In the genomic region with DNA sequence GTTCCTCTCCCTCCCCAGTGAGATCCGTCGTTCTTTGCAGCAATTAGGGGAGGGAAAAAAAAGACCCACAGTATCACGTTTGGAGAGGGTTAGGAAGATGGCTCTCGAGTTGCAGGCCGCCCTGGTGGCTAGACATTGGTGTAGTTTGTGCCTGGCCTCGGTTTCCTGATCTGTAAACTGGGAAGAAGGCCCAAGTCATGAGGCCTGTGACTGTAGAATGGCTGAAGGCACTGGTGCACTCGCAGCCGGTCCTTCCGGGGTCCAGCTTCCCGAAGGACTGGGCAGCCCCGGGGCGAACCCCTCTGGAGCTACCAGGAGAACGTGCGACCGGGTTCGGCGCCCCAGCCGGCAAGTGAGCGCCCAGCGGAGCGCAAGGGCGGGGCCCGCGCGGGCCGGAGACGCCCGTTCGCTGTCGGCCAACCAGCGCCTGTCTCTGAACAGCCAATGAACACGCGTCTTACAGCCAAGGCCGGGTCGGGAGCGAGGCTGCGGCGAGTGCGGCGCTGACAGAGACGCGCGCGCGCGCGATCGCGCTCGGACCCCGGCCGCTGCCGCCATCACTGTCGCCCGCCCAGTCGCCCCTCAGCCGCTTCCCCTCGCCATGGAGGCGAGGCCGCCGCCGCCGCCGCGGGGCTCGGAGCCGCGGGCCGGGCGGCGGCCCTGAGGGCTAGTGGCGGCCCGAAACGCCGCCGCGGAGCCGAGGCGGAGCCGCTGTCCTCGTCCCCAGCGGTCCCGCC, we compare ENCODE assay signal across 1 cellular context.
TF ChIP-seq lines count a peak whose summit lies in the region.

A gene with protein sequence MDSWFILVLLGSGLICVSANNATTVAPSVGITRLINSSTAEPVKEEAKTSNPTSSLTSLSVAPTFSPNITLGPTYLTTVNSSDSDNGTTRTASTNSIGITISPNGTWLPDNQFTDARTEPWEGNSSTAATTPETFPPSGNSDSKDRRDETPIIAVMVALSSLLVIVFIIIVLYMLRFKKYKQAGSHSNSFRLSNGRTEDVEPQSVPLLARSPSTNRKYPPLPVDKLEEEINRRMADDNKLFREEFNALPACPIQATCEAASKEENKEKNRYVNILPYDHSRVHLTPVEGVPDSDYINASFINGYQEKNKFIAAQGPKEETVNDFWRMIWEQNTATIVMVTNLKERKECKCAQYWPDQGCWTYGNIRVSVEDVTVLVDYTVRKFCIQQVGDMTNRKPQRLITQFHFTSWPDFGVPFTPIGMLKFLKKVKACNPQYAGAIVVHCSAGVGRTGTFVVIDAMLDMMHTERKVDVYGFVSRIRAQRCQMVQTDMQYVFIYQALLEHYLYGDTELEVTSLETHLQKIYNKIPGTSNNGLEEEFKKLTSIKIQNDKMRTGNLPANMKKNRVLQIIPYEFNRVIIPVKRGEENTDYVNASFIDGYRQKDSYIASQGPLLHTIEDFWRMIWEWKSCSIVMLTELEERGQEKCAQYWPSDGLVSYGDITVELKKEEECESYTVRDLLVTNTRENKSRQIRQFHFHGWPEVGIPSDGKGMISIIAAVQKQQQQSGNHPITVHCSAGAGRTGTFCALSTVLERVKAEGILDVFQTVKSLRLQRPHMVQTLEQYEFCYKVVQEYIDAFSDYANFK (plus strand): TSS at position 472 of the 737 bp plus-strand sequence. CDS start 90,797 bp downstream, outside the sequence.

TF ChIP-seq in HEK293, 187 proteins besides CTCF, POLR2A, EP300 and RAD21 (continued from another document and continues in another):
- peak; percentile 16; the same call in 1 of the 2 replicates for TF ChIP-seq SP3 (tag by site-specific recombination; IDR thresholded peaks at IDR 0.05)
- TF ChIP-seq, protein P1, sequence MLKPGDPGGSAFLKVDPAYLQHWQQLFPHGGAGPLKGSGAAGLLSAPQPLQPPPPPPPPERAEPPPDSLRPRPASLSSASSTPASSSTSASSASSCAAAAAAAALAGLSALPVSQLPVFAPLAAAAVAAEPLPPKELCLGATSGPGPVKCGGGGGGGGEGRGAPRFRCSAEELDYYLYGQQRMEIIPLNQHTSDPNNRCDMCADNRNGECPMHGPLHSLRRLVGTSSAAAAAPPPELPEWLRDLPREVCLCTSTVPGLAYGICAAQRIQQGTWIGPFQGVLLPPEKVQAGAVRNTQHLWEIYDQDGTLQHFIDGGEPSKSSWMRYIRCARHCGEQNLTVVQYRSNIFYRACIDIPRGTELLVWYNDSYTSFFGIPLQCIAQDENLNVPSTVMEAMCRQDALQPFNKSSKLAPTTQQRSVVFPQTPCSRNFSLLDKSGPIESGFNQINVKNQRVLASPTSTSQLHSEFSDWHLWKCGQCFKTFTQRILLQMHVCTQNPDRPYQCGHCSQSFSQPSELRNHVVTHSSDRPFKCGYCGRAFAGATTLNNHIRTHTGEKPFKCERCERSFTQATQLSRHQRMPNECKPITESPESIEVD (tag by site-specific recombination; IDR thresholded peaks at IDR 0.05): no peak
- TF ChIP-seq ZNF548 (tag by site-specific recombination; IDR thresholded peaks at IDR 0.05): no peak
- no peak for TF ChIP-seq ZNF140 (tag by site-specific recombination; IDR thresholded peaks at IDR 0.05)
- no peak for TF ChIP-seq PRDM1 (tag by site-specific recombination; IDR thresholded peaks at IDR 0.05)
- no peak for TF ChIP-seq ZNF274 (IDR thresholded peaks at IDR 0.05; ENCODE audit: low read length)
- TF ChIP-seq ZNF274 (tag by site-specific recombination; IDR thresholded peaks at IDR 0.05; ENCODE audit: borderline replicate concordance): no peak
- TF ChIP-seq ZNF202 (tag by site-specific recombination; IDR thresholded peaks at IDR 0.05; ENCODE audit: borderline replicate concordance): no peak
- TF ChIP-seq ZNF560 (tag by site-specific recombination; IDR thresholded peaks at IDR 0.05; ENCODE audit: borderline replicate concordance): no peak
- TF ChIP-seq, protein P2, sequence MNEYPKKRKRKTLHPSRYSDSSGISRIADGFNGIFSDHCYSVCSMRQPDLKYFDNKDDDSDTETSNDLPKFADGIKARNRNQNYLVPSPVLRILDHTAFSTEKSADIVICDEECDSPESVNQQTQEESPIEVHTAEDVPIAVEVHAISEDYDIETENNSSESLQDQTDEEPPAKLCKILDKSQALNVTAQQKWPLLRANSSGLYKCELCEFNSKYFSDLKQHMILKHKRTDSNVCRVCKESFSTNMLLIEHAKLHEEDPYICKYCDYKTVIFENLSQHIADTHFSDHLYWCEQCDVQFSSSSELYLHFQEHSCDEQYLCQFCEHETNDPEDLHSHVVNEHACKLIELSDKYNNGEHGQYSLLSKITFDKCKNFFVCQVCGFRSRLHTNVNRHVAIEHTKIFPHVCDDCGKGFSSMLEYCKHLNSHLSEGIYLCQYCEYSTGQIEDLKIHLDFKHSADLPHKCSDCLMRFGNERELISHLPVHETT (tag by site-specific recombination; IDR thresholded peaks at IDR 0.05): no peak
- TF ChIP-seq ZBTB48 (tag by site-specific recombination; IDR thresholded peaks at IDR 0.05): no peak
- no peak for TF ChIP-seq ZNF623 (tag by site-specific recombination; IDR thresholded peaks at IDR 0.05)
- TF ChIP-seq ZNF707 (tag by site-specific recombination; IDR thresholded peaks at IDR 0.05): no peak
- TF ChIP-seq, protein P3, sequence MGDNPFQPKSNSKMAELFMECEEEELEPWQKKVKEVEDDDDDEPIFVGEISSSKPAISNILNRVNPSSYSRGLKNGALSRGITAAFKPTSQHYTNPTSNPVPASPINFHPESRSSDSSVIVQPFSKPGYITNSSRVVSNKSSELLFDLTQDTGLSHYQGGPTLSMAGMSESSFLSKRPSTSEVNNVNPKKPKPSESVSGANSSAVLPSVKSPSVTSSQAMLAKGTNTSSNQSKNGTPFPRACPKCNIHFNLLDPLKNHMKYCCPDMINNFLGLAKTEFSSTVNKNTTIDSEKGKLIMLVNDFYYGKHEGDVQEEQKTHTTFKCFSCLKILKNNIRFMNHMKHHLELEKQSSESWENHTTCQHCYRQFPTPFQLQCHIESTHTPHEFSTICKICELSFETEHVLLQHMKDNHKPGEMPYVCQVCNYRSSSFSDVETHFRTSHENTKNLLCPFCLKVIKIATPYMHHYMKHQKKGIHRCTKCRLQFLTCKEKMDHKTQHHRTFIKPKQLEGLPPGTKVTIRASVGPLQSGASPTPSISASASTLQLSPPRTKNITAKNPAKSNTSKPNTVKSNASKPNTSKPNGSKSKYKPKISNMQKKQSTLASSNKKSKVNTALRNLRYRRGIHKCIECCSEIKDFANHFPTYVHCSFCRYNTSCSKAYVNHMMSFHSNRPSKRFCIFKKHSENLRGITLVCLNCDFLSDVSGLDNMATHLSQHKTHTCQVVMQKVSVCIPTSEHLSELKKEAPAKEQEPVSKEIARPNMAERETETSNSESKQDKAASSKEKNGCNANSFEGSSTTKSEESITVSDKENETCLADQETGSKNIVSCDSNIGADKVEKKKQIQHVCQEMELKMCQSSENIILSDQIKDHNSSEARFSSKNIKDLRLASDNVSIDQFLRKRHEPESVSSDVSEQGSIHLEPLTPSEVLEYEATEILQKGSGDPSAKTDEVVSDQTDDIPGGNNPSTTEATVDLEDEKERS (tag by site-specific recombination; IDR thresholded peaks at IDR 0.05): no peak
- no peak for TF ChIP-seq ZNF174 (tag by site-specific recombination; IDR thresholded peaks at IDR 0.05)
- TF ChIP-seq, protein P4, sequence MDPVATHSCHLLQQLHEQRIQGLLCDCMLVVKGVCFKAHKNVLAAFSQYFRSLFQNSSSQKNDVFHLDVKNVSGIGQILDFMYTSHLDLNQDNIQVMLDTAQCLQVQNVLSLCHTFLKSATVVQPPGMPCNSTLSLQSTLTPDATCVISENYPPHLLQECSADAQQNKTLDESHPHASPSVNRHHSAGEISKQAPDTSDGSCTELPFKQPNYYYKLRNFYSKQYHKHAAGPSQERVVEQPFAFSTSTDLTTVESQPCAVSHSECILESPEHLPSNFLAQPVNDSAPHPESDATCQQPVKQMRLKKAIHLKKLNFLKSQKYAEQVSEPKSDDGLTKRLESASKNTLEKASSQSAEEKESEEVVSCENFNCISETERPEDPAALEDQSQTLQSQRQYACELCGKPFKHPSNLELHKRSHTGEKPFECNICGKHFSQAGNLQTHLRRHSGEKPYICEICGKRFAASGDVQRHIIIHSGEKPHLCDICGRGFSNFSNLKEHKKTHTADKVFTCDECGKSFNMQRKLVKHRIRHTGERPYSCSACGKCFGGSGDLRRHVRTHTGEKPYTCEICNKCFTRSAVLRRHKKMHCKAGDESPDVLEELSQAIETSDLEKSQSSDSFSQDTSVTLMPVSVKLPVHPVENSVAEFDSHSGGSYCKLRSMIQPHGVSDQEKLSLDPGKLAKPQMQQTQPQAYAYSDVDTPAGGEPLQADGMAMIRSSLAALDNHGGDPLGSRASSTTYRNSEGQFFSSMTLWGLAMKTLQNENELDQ (tag by site-specific recombination; IDR thresholded peaks at IDR 0.05; ENCODE audit: low read depth): no peak
- no peak for TF ChIP-seq ZNF394 (tag by site-specific recombination; IDR thresholded peaks at IDR 0.05; ENCODE audit: borderline replicate concordance)
- TF ChIP-seq SCRT1 (tag by site-specific recombination; IDR thresholded peaks at IDR 0.05; ENCODE audit: borderline replicate concordance): no peak
- TF ChIP-seq ZNF830 (tag by site-specific recombination; IDR thresholded peaks at IDR 0.05; ENCODE audit: low read depth): no peak
- no peak for TF ChIP-seq ZNF354C (tag by site-specific recombination; IDR thresholded peaks at IDR 0.05; ENCODE audit: borderline replicate concordance, low read depth)
- no peak for TF ChIP-seq ZNF391 (tag by site-specific recombination; IDR thresholded peaks at IDR 0.05; ENCODE audit: borderline replicate concordance, low read depth)
- TF ChIP-seq ZNF433 (tag by site-specific recombination; IDR thresholded peaks at IDR 0.05; ENCODE audit: low read depth): no peak
- no peak for TF ChIP-seq BCL11B (tag by site-specific recombination; IDR thresholded peaks at IDR 0.05; ENCODE audit: low read depth)
- no peak for TF ChIP-seq ZNF133 (tag by site-specific recombination; IDR thresholded peaks at IDR 0.05)
- TF ChIP-seq, protein P5, sequence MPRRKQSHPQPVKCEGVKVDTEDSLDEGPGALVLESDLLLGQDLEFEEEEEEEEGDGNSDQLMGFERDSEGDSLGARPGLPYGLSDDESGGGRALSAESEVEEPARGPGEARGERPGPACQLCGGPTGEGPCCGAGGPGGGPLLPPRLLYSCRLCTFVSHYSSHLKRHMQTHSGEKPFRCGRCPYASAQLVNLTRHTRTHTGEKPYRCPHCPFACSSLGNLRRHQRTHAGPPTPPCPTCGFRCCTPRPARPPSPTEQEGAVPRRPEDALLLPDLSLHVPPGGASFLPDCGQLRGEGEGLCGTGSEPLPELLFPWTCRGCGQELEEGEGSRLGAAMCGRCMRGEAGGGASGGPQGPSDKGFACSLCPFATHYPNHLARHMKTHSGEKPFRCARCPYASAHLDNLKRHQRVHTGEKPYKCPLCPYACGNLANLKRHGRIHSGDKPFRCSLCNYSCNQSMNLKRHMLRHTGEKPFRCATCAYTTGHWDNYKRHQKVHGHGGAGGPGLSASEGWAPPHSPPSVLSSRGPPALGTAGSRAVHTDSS (tag by site-specific recombination; IDR thresholded peaks at IDR 0.05): no peak
- no peak for TF ChIP-seq MZF1 (tag by site-specific recombination; IDR thresholded peaks at IDR 0.05; ENCODE audit: borderline replicate concordance)
- TF ChIP-seq ZNF266 (tag by site-specific recombination; IDR thresholded peaks at IDR 0.05; ENCODE audit: low read depth): no peak
- TF ChIP-seq, protein P6, sequence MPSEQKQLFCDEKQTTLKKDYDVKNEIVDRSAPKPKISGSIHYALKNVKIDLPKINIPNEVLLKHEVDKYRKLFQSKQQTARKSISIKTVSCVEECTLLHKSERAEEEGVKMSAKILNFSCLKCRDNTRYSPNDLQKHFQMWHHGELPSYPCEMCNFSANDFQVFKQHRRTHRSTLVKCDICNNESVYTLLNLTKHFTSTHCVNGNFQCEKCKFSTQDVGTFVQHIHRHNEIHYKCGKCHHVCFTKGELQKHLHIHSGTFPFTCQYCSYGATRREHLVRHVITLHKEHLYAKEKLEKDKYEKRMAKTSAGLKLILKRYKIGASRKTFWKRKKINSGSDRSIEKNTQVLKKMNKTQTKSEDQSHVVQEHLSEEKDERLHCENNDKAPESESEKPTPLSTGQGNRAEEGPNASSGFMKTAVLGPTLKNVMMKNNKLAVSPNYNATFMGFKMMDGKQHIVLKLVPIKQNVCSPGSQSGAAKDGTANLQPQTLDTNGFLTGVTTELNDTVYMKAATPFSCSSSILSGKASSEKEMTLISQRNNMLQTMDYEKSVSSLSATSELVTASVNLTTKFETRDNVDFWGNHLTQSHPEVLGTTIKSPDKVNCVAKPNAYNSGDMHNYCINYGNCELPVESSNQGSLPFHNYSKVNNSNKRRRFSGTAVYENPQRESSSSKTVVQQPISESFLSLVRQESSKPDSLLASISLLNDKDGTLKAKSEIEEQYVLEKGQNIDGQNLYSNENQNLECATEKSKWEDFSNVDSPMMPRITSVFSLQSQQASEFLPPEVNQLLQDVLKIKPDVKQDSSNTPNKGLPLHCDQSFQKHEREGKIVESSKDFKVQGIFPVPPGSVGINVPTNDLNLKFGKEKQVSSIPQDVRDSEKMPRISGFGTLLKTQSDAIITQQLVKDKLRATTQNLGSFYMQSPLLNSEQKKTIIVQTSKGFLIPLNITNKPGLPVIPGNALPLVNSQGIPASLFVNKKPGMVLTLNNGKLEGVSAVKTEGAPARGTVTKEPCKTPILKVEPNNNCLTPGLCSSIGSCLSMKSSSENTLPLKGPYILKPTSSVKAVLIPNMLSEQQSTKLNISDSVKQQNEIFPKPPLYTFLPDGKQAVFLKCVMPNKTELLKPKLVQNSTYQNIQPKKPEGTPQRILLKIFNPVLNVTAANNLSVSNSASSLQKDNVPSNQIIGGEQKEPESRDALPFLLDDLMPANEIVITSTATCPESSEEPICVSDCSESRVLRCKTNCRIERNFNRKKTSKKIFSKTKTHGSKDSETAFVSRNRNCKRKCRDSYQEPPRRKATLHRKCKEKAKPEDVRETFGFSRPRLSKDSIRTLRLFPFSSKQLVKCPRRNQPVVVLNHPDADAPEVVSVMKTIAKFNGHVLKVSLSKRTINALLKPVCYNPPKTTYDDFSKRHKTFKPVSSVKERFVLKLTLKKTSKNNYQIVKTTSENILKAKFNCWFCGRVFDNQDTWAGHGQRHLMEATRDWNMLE (tag by site-specific recombination; conservative IDR thresholded peaks at IDR 0.05; ENCODE audit: low read depth): no peak
- 0 out of 2 replicates have a peak, but pooled peaks have one; percentile 12 for TF ChIP-seq ZFP69B (tag by site-specific recombination; IDR thresholded peaks at IDR 0.05)
- peak; percentile 77 for TF ChIP-seq ZBTB20 (tag by site-specific recombination; IDR thresholded peaks at IDR 0.05)
- TF ChIP-seq, protein P7, sequence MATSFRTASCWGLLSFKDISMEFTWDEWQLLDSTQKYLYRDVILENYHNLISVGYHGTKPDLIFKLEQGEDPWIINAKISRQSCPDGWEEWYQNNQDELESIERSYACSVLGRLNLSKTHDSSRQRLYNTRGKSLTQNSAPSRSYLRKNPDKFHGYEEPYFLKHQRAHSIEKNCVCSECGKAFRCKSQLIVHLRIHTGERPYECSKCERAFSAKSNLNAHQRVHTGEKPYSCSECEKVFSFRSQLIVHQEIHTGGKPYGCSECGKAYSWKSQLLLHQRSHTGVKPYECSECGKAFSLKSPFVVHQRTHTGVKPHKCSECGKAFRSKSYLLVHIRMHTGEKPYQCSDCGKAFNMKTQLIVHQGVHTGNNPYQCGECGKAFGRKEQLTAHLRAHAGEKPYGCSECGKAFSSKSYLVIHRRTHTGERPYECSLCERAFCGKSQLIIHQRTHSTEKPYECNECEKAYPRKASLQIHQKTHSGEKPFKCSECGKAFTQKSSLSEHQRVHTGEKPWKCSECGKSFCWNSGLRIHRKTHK (tag by site-specific recombination; IDR thresholded peaks at IDR 0.05): no peak
